ENCODE assay signal across 14 cellular contexts in genomic region chr11:71284525-71285092, GRCh38. TPM values are rescaled to one million over a fixed set of nuclear protein-coding genes. Genes with fewer than 3 reads are reported as not detected.
DNase-seq lines count a peak whose midpoint lies in the region; TF ChIP-seq lines count a peak whose summit lies in the region.
"Had no signal": no experiment of that assay in that cellular context is flagged by ENCODE, and none has a peak within 500 bp of the region (broad histone marks: within the 10 kb centered on the region; RNA-seq: fewer than 3 reads in every experiment).

No MANE protein-coding gene starts in this region.

- no peaks in the 10 kb centered on the region for H3K27me3 Mint-ChIP-seq in activated CD4-positive, alpha-beta memory T cell treated with anti-CD3 and anti-CD28 coated beads, Interleukin-2, amount 10 ng/mL, durations not matched to agents 7 days and 5 days
- H3K27me3 Mint-ChIP-seq: activated naive CD8-positive, alpha-beta T cell had no signal

- no peak overlapping the region for H3K27ac Mint-ChIP-seq in activated CD4-positive, alpha-beta memory T cell treated with anti-CD3 and anti-CD28 coated beads, Interleukin-2, amount 10 ng/mL, durations not matched to agents 7 days and 5 days
- H3K27ac Mint-ChIP-seq: activated naive CD8-positive, alpha-beta T cell had no signal

- H3K4me3 ChIP-seq in hepatocyte (no peak overlapping the region), skin epidermis (peak overlapping the region in 6 of 7 experiments; percentile 5 to 25 (median 20))
- H3K4me3 ChIP-seq: A549, heart right ventricle, SJSA1 had no signal

- H3K27ac ChIP-seq in hepatocyte = peak overlapping the region; percentile 75
- peak overlapping the region in 18 of 21 experiments; percentile 6 to 83 (median 60) for H3K27ac ChIP-seq in skin epidermis
- H3K27ac ChIP-seq: heart right ventricle, SJSA1 had no signal

- POLR2A ChIA-PET in activated CD4-positive, alpha-beta memory T cell treated with anti-CD3 and anti-CD28 coated beads, Interleukin-2, amount 10 ng/mL, durations not matched to agents 7 days and 5 days (lab: Charles Lee) = no interaction called here

- H3K4me1 Mint-ChIP-seq in activated CD4-positive, alpha-beta memory T cell treated with anti-CD3 and anti-CD28 coated beads, Interleukin-2, amount 10 ng/mL, durations not matched to agents 7 days and 5 days = no peaks in the 10 kb centered on the region
- H3K4me1 Mint-ChIP-seq: central memory CD8-positive, alpha-beta T cell had no signal

- no peaks in the 10 kb centered on the region for H3K36me3 Mint-ChIP-seq in activated CD4-positive, alpha-beta memory T cell treated with anti-CD3 and anti-CD28 coated beads, Interleukin-2, amount 10 ng/mL, durations not matched to agents 7 days and 5 days (ENCODE audit: low read depth)
- H3K36me3 Mint-ChIP-seq: activated naive CD8-positive, alpha-beta T cell had no signal

- no peaks in the 10 kb centered on the region for H3K79me2 ChIP-seq in hepatocyte

- no peaks in the 10 kb centered on the region for H3K9me2 ChIP-seq in hepatocyte (replicated peaks; ENCODE audit: insufficient read depth)

- H3K4me2 ChIP-seq in hepatocyte = peak overlapping the region; percentile 60
- H3K4me2 ChIP-seq: A549 had no signal

- no peaks in the 10 kb centered on the region for H3K27me3 ChIP-seq in hepatocyte
- H3K27me3 ChIP-seq: SJSA1 had no signal

- peaks cover 8% of the 10 kb centered on the region for H3K4me1 ChIP-seq in hepatocyte (ENCODE audit: insufficient read depth)

- TF ChIP-seq CTCF in hepatocyte (IDR thresholded peaks at IDR 0.05; ENCODE audit: poor library complexity) = no peak

- DNase-seq in NCI-H748 (lab: John Stamatoyannopoulos, UW; ENCODE audit: unreplicated experiment) = peak; percentile 36
- no peak for DNase-seq in NCI-H748 treated with DMSO at 0.1 percent for 48 hours (lab: John Stamatoyannopoulos, UW)
- peak; percentile 73 to 85 for DNase-seq in NCI-H524 (lab: John Stamatoyannopoulos, UW)
- DNase-seq in hepatocyte (ENCODE audit: low spot score) = peak; percentile 47
- no peak for DNase-seq in activated CD4-positive, alpha-beta memory T cell treated with anti-CD3 and anti-CD28 coated beads, Interleukin-2, amount 10 ng/mL, durations not matched to agents 7 days and 5 days
- no peak for DNase-seq in SKM-1 (lab: John Stamatoyannopoulos, UW; ENCODE audit: unreplicated experiment)
- no peak for DNase-seq in NK-92 treated with Interleukin-12 subunit alpha and Interleukin-12 subunit beta, amount 100 ng/mL, for 24 hours (lab: John Stamatoyannopoulos, UW)
- DNase-seq: heart right ventricle; stimulated activated CD4-positive, alpha-beta T cell treated with anti-CD3 and anti-CD28 coated beads, Interleukin-15, amount 100 ng/mL, for 24 hours had no signal

- no peaks in the 10 kb centered on the region for H4K20me1 ChIP-seq in hepatocyte (ENCODE audit: insufficient read depth, poor library complexity, severe bottlenecking)

- H2AFZ ChIP-seq in hepatocyte = no peak overlapping the region

- 69% methylated on average over 2 of the region's 2 CpGs for WGBS in hepatocyte (ENCODE audit: low lambda C conversion rate, missing lambda C conversion rate)

- H3K36me3 ChIP-seq in hepatocyte (replicated peaks; ENCODE audit: insufficient read depth, low read depth) = no peaks in the 10 kb centered on the region
- H3K36me3 ChIP-seq: heart right ventricle, SJSA1 had no signal

- no peak overlapping the region for H3K4me3 Mint-ChIP-seq in activated CD4-positive, alpha-beta memory T cell treated with anti-CD3 and anti-CD28 coated beads, Interleukin-2, amount 10 ng/mL, durations not matched to agents 7 days and 5 days
- H3K4me3 Mint-ChIP-seq: activated naive CD8-positive, alpha-beta T cell; central memory CD8-positive, alpha-beta T cell had no signal

- H3K9me3 ChIP-seq in hepatocyte (ENCODE audit: low read depth) = no peaks in the 10 kb centered on the region
- H3K9me3 ChIP-seq: SJSA1 had no signal

- CTCF ChIA-PET in activated CD4-positive, alpha-beta memory T cell treated with anti-CD3 and anti-CD28 coated beads, Interleukin-2, amount 10 ng/mL, durations not matched to agents 7 days and 5 days (lab: Charles Lee) = no interaction called here

- H3K9me3 Mint-ChIP-seq in activated CD4-positive, alpha-beta memory T cell treated with anti-CD3 and anti-CD28 coated beads, Interleukin-2, amount 10 ng/mL, durations not matched to agents 7 days and 5 days = no peaks in the 10 kb centered on the region
- H3K9me3 Mint-ChIP-seq: central memory CD8-positive, alpha-beta T cell had no signal

RNA-seq across cellular contexts. Expression of gene SHANK2, which starts 32.2 kb away (rescaled TPM):
- total RNA-seq in hepatocyte = 11.9 and 17.3 TPM in 2 replicates
- 18.2 and 20.7 TPM in 2 replicates for polyA plus RNA-seq in hepatocyte
- total RNA-seq in activated CD4-positive, alpha-beta memory T cell treated with anti-CD3 and anti-CD28 coated beads, Interleukin-2, amount 10 ng/mL, durations not matched to agents 7 days and 5 days = not detected

Comparison
In these comparisons a context has a peak if more than half of its experiments do, and no peak if none do; other contexts are left out.
1. DNase-seq: peak in NCI-H748 (single experiment), NCI-H524 (2 of 2) and hepatocyte (single experiment); none in NCI-H748 treated with DMSO at 0.1 percent for 48 hours (single experiment), activated CD4-positive, alpha-beta memory T cell treated with anti-CD3 and anti-CD28 coated beads, Interleukin-2, amount 10 ng/mL, durations not matched to agents 7 days and 5 days (single experiment), SKM-1 (single experiment) and NK-92 treated with Interleukin-12 subunit alpha and Interleukin-12 subunit beta, amount 100 ng/mL, for 24 hours (single experiment).
2. RNA of gene SHANK2, which starts 32.2 kb away (total RNA-seq): 11.9 to 17.3 TPM in hepatocyte; not detected in activated CD4-positive, alpha-beta memory T cell treated with anti-CD3 and anti-CD28 coated beads, Interleukin-2, amount 10 ng/mL, durations not matched to agents 7 days and 5 days; every median in the first group is over 10 times any median in the second.